ENCODE assay signal across 12 cellular contexts in the genomic region with DNA sequence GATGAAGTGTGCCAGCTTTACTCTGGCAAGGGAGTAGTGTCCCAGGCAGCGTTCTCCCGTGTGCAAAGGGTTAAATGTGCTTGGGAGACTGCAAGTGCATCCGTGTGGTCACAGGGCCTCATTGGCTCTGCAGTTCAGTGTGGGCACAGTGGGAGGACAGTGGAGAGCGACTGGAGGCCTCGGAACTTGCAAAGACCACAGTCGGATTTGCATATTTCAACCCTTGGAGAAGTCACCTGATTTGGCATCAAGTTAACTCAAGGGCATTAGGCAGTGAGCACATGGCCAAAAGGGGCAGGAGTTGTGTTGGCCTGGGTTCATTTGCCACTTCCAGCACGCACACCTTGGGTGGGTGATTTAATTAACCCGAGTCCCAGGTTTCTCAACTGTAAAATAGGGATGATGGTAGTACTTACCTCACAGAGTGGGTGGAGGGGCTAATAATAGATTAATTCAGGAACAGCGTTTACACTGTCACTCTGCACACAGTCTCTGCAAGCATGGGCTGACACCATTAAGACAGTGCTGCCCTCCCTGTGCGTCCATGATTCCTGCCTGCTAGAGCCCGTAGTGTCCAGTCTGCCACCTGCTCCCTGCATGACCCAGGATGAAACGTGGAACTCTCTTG. TPM values are rescaled to one million over a fixed set of nuclear protein-coding genes. Genes with fewer than 3 reads are reported as not detected.
DNase-seq lines count a peak whose midpoint lies in the region; ATAC-seq and TF ChIP-seq lines count a peak whose summit lies in the region.
"Had no signal": no experiment of that assay in that cellular context is flagged by ENCODE, and none has a peak within 500 bp of the region (broad histone marks: within the 10 kb centered on the region; RNA-seq: fewer than 3 reads in every experiment).

No MANE protein-coding gene starts in this region.

- H3K27me3 Mint-ChIP-seq in activated T-cell treated with anti-CD3 and anti-CD28 coated beads, Interleukin-2, amount 50 U/mL, for 24 hours = no peaks in the 10 kb centered on the region
- H3K27me3 Mint-ChIP-seq in activated T-cell treated with anti-CD3 and anti-CD28 coated beads, Interleukin-2, amount 50 U/mL, for 72 hours (ENCODE audit: low read depth) = no peaks in the 10 kb centered on the region
- H3K27me3 Mint-ChIP-seq in stimulated activated naive B cell treated with anti-CD40 and anti-IgM and Interleukin-4, amounts not matched to agents 10 μg/mL and 1 μg/mL and 100 μg/mL, for 72 hours = no peaks in the 10 kb centered on the region
- no peaks in the 10 kb centered on the region for H3K27me3 Mint-ChIP-seq in endothelial cell (ENCODE audit: unreplicated experiment)

- TF ChIP-seq EP300 in esophagus muscularis mucosa (IDR thresholded peaks at IDR 0.05) = no peak

- H3K9me3 Mint-ChIP-seq in activated T-cell treated with anti-CD3 and anti-CD28 coated beads, Interleukin-2, amount 50 U/mL, for 24 hours = no peaks in the 10 kb centered on the region
- H3K9me3 Mint-ChIP-seq in activated T-cell treated with anti-CD3 and anti-CD28 coated beads, Interleukin-2, amount 50 U/mL, for 72 hours = no peaks in the 10 kb centered on the region
- no peaks in the 10 kb centered on the region for H3K9me3 Mint-ChIP-seq in stimulated activated naive B cell treated with anti-CD40 and anti-IgM and Interleukin-4, amounts not matched to agents 10 μg/mL and 1 μg/mL and 100 μg/mL, for 72 hours
- H3K9me3 Mint-ChIP-seq in endothelial cell (ENCODE audit: unreplicated experiment) = no peaks in the 10 kb centered on the region
- H3K9me3 Mint-ChIP-seq: neural crest cell had no signal

- no peaks in the 10 kb centered on the region for H3K9me3 ChIP-seq in esophagus muscularis mucosa
- H3K9me3 ChIP-seq: upper lobe of left lung had no signal

- peaks cover 72% of the 10 kb centered on the region for H3K4me1 Mint-ChIP-seq in activated T-cell treated with anti-CD3 and anti-CD28 coated beads, Interleukin-2, amount 50 U/mL, for 24 hours (ENCODE audit: low read depth)
- peaks cover 68% of the 10 kb centered on the region for H3K4me1 Mint-ChIP-seq in activated T-cell treated with anti-CD3 and anti-CD28 coated beads, Interleukin-2, amount 50 U/mL, for 72 hours (ENCODE audit: low read depth)
- peaks cover 65 to 95% of the 10 kb centered on the region in 2 donors for H3K4me1 Mint-ChIP-seq in stimulated activated naive B cell treated with anti-CD40 and anti-IgM and Interleukin-4, amounts not matched to agents 10 μg/mL and 1 μg/mL and 100 μg/mL, for 72 hours
- H3K4me1 Mint-ChIP-seq in endothelial cell (ENCODE audit: unreplicated experiment) = no peaks in the 10 kb centered on the region

- ATAC-seq in activated T-cell treated with anti-CD3 and anti-CD28 coated beads, Interleukin-2, amount 50 U/mL, for 72 hours (replicated peaks in 1 of 2) = no peak
- no peak for ATAC-seq in stimulated activated naive B cell treated with anti-CD40 and anti-IgM and Interleukin-4, amounts not matched to agents 10 μg/mL and 1 μg/mL and 100 μg/mL, for 72 hours (replicated peaks)

- H3K27ac Mint-ChIP-seq in activated T-cell treated with anti-CD3 and anti-CD28 coated beads, Interleukin-2, amount 50 U/mL, for 24 hours = peak overlapping the region; percentile 90
- H3K27ac Mint-ChIP-seq in activated T-cell treated with anti-CD3 and anti-CD28 coated beads, Interleukin-2, amount 50 U/mL, for 72 hours = no peak overlapping the region
- peak overlapping the region; percentile 97 for H3K27ac Mint-ChIP-seq in stimulated activated naive B cell treated with anti-CD40 and anti-IgM and Interleukin-4, amounts not matched to agents 10 μg/mL and 1 μg/mL and 100 μg/mL, for 72 hours
- no peak overlapping the region for H3K27ac Mint-ChIP-seq in endothelial cell (ENCODE audit: unreplicated experiment)

- TF ChIP-seq POLR2A in esophagus muscularis mucosa (IDR thresholded peaks at IDR 0.05; ENCODE audit: low read depth) = no peak

- intact Hi-C loops in esophagus muscularis mucosa (cut with DNase I) = no loop called here

- H3K36me3 Mint-ChIP-seq in activated T-cell treated with anti-CD3 and anti-CD28 coated beads, Interleukin-2, amount 50 U/mL, for 24 hours (ENCODE audit: low read depth) = peaks cover 87% of the 10 kb centered on the region
- peaks cover 2 to 7% of the 10 kb centered on the region in 2 donors for H3K36me3 Mint-ChIP-seq in activated T-cell treated with anti-CD3 and anti-CD28 coated beads, Interleukin-2, amount 50 U/mL, for 72 hours (ENCODE audit: insufficient read depth in 2 of 2)
- H3K36me3 Mint-ChIP-seq in stimulated activated naive B cell treated with anti-CD40 and anti-IgM and Interleukin-4, amounts not matched to agents 10 μg/mL and 1 μg/mL and 100 μg/mL, for 72 hours = peaks cover 67 to 70% of the 10 kb centered on the region in 2 donors
- no peaks in the 10 kb centered on the region for H3K36me3 Mint-ChIP-seq in endothelial cell (ENCODE audit: low read depth, unreplicated experiment)

- peak overlapping the region; percentile 55 for H3K27ac ChIP-seq in RWPE1
- H3K27ac ChIP-seq in esophagus muscularis mucosa (replicated peaks in 1 of 4) = peak overlapping the region; percentile 32 to 70 (median 53)

- H3K27me3 ChIP-seq in esophagus muscularis mucosa = no peaks in the 10 kb centered on the region
- H3K27me3 ChIP-seq: upper lobe of left lung had no signal

- no peak overlapping the region for H3K4me3 Mint-ChIP-seq in activated T-cell treated with anti-CD3 and anti-CD28 coated beads, Interleukin-2, amount 50 U/mL, for 24 hours
- H3K4me3 Mint-ChIP-seq in activated T-cell treated with anti-CD3 and anti-CD28 coated beads, Interleukin-2, amount 50 U/mL, for 72 hours = no peak overlapping the region
- peak overlapping the region; percentile 41 to 59 for H3K4me3 Mint-ChIP-seq in stimulated activated naive B cell treated with anti-CD40 and anti-IgM and Interleukin-4, amounts not matched to agents 10 μg/mL and 1 μg/mL and 100 μg/mL, for 72 hours
- H3K4me3 Mint-ChIP-seq in endothelial cell (ENCODE audit: unreplicated experiment) = no peak overlapping the region
- H3K4me3 Mint-ChIP-seq: neural crest cell had no signal

- H3K4me3 ChIP-seq in esophagus muscularis mucosa = no peak overlapping the region
- H3K4me3 ChIP-seq: skin epidermis, upper lobe of left lung had no signal

- DNase-seq in activated T-cell treated with anti-CD3 and anti-CD28 coated beads, Interleukin-2, amount 50 U/mL, for 24 hours = no peak
- no peak for DNase-seq in activated T-cell treated with anti-CD3 and anti-CD28 coated beads, Interleukin-2, amount 50 U/mL, for 72 hours
- no peak for DNase-seq in RWPE1 (ENCODE audit: low spot score)
- no peak for DNase-seq in esophagus muscularis mucosa (ENCODE audit: extremely low spot score)
- no peak for DNase-seq in stimulated activated naive B cell treated with anti-CD40 and anti-IgM and Interleukin-4, amounts not matched to agents 10 μg/mL and 1 μg/mL and 100 μg/mL, for 72 hours
- no peak for DNase-seq in NCI-H2171 (lab: John Stamatoyannopoulos, UW)
- DNase-seq in GM03348 (ENCODE audit: low spot score) = no peak
- no peak for DNase-seq in endothelial cell (ENCODE audit: low spot score)
- DNase-seq: effector CD8-positive, alpha-beta T cell had no signal

- TF ChIP-seq CTCF in RWPE1 (conservative IDR thresholded peaks at IDR 0.05; ENCODE audit: low read depth) = no peak
- TF ChIP-seq CTCF in esophagus muscularis mucosa (IDR thresholded peaks at IDR 0.05) = no peak
- no peak for TF ChIP-seq CTCF in endothelial cell (IDR thresholded peaks at IDR 0.05; ENCODE audit: unreplicated experiment)

- POLR2A ChIA-PET in RWPE1 (lab: Yijun Ruan, JAX; ENCODE audit: low non-redundant PET) = no interaction called here

- H3K36me3 ChIP-seq in esophagus muscularis mucosa = peaks cover 0 to 81% (median 47%) of the 10 kb centered on the region in 4 donors

- CTCF ChIA-PET in RWPE1 (lab: Yijun Ruan, JAX) = interaction anchor here (0.6 to 0.9 kb wide), 2 partner anchors 136 to 179 kb away, joined by 3 to 4 read pairs; a partner anchor contains a TSS

- H3K4me1 ChIP-seq in esophagus muscularis mucosa = peaks cover 78 to 95% (median 93%) of the 10 kb centered on the region in 4 donors

- WGBS in esophagus muscularis mucosa = 60% methylated on average over 10 of the region's 12 CpGs

RNA-seq across cellular contexts. Expression of a gene that starts 22.6 kb away (rescaled TPM):
- total RNA-seq in activated T-cell treated with anti-CD3 and anti-CD28 coated beads, Interleukin-2, amount 50 U/mL, for 72 hours = 10 to 100 TPM; 87.0 to 88.8 TPM
- total RNA-seq in esophagus muscularis mucosa = 10 to 100 TPM; 55.5 to 95.5 (median 77.1) TPM
- total RNA-seq in endothelial cell (ENCODE audit: unreplicated experiment) = 3.0 TPM

Comparison
In these comparisons a context has a peak if more than half of its experiments do, and no peak if none do; other contexts are left out.
1. H3K27ac Mint-ChIP-seq: peak in activated T-cell treated with anti-CD3 and anti-CD28 coated beads, Interleukin-2, amount 50 U/mL, for 24 hours (single experiment) and stimulated activated naive B cell treated with anti-CD40 and anti-IgM and Interleukin-4, amounts not matched to agents 10 μg/mL and 1 μg/mL and 100 μg/mL, for 72 hours (single experiment); none in activated T-cell treated with anti-CD3 and anti-CD28 coated beads, Interleukin-2, amount 50 U/mL, for 72 hours (single experiment) and endothelial cell (single experiment).
2. H3K4me3 Mint-ChIP-seq: peak in stimulated activated naive B cell treated with anti-CD40 and anti-IgM and Interleukin-4, amounts not matched to agents 10 μg/mL and 1 μg/mL and 100 μg/mL, for 72 hours (2 of 2); none in activated T-cell treated with anti-CD3 and anti-CD28 coated beads, Interleukin-2, amount 50 U/mL, for 24 hours (single experiment), activated T-cell treated with anti-CD3 and anti-CD28 coated beads, Interleukin-2, amount 50 U/mL, for 72 hours (0 of 2) and endothelial cell (single experiment).
3. RNA of a gene that starts 22.6 kb away (total RNA-seq): 87.0 to 88.8 TPM in activated T-cell treated with anti-CD3 and anti-CD28 coated beads, Interleukin-2, amount 50 U/mL, for 72 hours and 55.5 to 95.5 TPM in esophagus muscularis mucosa; 3.0 TPM in endothelial cell (single experiment); every median in the first group is over 10 times any median in the second.